ENCODE assay signal across 1 cellular context in the genomic region with DNA sequence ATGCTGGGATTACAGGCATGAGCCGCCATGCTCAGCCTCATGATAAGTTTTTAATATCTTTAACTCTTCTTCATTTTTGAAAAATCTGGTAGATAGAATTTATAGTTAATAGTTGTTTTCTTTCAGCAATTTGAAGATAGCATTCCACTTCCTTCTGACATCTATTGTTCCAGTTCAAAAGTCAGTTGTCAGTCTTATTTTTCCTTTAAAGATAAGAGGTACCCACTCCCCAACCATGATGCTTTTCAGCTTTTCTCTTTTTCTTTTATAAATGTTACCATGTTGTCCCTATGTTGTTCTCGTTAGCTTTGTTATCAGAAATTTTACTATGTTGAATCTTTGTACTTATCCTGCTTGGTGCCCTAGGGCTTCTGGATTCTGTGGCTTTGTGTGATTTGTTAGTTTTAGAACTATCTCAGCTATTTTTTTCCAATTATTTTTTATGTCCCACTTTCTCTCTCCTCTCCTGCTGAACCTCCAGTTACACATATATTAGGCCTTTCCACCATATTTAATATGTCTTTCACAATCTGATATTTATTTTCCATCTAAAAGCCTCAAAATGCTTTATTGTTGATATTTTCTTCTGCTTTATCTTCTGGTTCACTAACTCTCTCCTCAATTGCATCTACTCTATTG.
TF ChIP-seq lines count a peak whose summit lies in the region.

No MANE protein-coding gene starts in this region.

TF ChIP-seq in GM12878, 131 proteins besides CTCF, POLR2A, EP300 and RAD21 (continued from another document):
- no peak for TF ChIP-seq E4F1 (IDR thresholded peaks at IDR 0.05; ENCODE audit: borderline replicate concordance, partially characterized antibody)
